ENCODE assay signal across 11 cellular contexts in the genomic region with DNA sequence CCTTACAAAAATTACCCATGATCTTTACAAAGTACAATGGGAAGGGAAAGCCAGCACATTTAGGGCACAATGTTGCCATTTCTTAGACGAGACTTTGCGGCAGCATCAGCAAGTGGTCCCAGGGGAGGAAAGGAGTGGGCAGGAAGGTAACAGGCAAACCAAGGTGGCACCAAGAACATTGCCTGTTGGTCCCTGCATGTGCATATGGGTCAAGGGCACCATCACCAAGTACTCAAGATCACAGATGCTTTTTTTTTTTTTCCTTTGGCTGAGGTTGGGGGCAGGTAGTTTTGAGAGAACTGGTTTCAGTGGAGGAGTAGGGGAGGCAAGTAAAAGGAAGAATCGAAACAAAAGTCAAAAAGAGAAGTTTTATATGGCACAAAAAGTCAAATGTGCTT. TPM values are rescaled to one million over a fixed set of nuclear protein-coding genes. Genes with fewer than 3 reads are reported as not detected.
DNase-seq lines count a peak whose midpoint lies in the region; ATAC-seq and TF ChIP-seq lines count a peak whose summit lies in the region.
"Had no signal": no experiment of that assay in that cellular context is flagged by ENCODE, and none has a peak within 500 bp of the region (broad histone marks: within the 10 kb centered on the region; RNA-seq: fewer than 3 reads in every experiment).

No MANE protein-coding gene starts in this region.

- H3K27ac Mint-ChIP-seq in stimulated activated memory B cell treated with anti-CD40 and anti-IgM and Interleukin-4, amounts not matched to agents 10 μg/mL and 1 μg/mL and 100 μg/mL, for 72 hours: peak overlapping the region; percentile 91

- H3K9me3 ChIP-seq in tibial nerve: no peaks in the 10 kb centered on the region
- no peaks in the 10 kb centered on the region for H3K9me3 ChIP-seq in ovary

- no peaks in the 10 kb centered on the region for H3K4me1 ChIP-seq in tibial nerve
- no peaks in the 10 kb centered on the region for H3K4me1 ChIP-seq in ovary (ENCODE audit: insufficient read depth)

- H3K9me3 Mint-ChIP-seq in activated T-cell treated with anti-CD3 and anti-CD28 coated beads, Interleukin-2, amount 50 U/mL, for 4 hours: no peaks in the 10 kb centered on the region
- H3K9me3 Mint-ChIP-seq in stimulated activated memory B cell treated with anti-CD40 and anti-IgM and Interleukin-4, amounts not matched to agents 10 μg/mL and 1 μg/mL and 100 μg/mL, for 72 hours: no peaks in the 10 kb centered on the region

- H3K36me3 Mint-ChIP-seq in activated T-cell treated with anti-CD3 and anti-CD28 coated beads, Interleukin-2, amount 50 U/mL, for 4 hours (ENCODE audit: insufficient read depth): peaks cover 34% of the 10 kb centered on the region
- peaks cover 42% of the 10 kb centered on the region for H3K36me3 Mint-ChIP-seq in stimulated activated memory B cell treated with anti-CD40 and anti-IgM and Interleukin-4, amounts not matched to agents 10 μg/mL and 1 μg/mL and 100 μg/mL, for 72 hours

- TF ChIP-seq CTCF in tibial nerve (IDR thresholded peaks at IDR 0.05): no peak
- no peak for TF ChIP-seq CTCF in ovary (IDR thresholded peaks at IDR 0.05)

- no peak for TF ChIP-seq POLR2A in tibial nerve (IDR thresholded peaks at IDR 0.05)
- no peak for TF ChIP-seq POLR2A in ovary (IDR thresholded peaks at IDR 0.05)

- no peaks in the 10 kb centered on the region for H3K27me3 Mint-ChIP-seq in activated T-cell treated with anti-CD3 and anti-CD28 coated beads, Interleukin-2, amount 50 U/mL, for 4 hours (ENCODE audit: low read depth)
- H3K27me3 Mint-ChIP-seq in stimulated activated memory B cell treated with anti-CD40 and anti-IgM and Interleukin-4, amounts not matched to agents 10 μg/mL and 1 μg/mL and 100 μg/mL, for 72 hours: no peaks in the 10 kb centered on the region

- peaks cover 49% of the 10 kb centered on the region for H3K4me1 Mint-ChIP-seq in activated T-cell treated with anti-CD3 and anti-CD28 coated beads, Interleukin-2, amount 50 U/mL, for 4 hours (ENCODE audit: low read depth)
- peaks cover 40% of the 10 kb centered on the region for H3K4me1 Mint-ChIP-seq in stimulated activated memory B cell treated with anti-CD40 and anti-IgM and Interleukin-4, amounts not matched to agents 10 μg/mL and 1 μg/mL and 100 μg/mL, for 72 hours

- peak; percentile 3 to 8 for ATAC-seq in activated CD4-positive, CD25-positive, alpha-beta regulatory T cell treated with anti-CD3 and anti-CD28 coated beads, Interleukin-2, amount 50 U/mL, for 24 hours
- ATAC-seq in HG02642 (IDR thresholded peaks at IDR 0.05; ENCODE audit: poor library complexity, unreplicated experiment): peak; percentile 39
- ATAC-seq in activated T-cell treated with anti-CD3 and anti-CD28 coated beads, Interleukin-2, amount 50 U/mL, for 4 hours: peak in 1 of 2 donors; percentile 9
- peak; percentile 80 for ATAC-seq in stimulated activated memory B cell treated with anti-CD40 and anti-IgM and Interleukin-4, amounts not matched to agents 10 μg/mL and 1 μg/mL and 100 μg/mL, for 72 hours

- no peak for DNase-seq in activated CD4-positive, CD25-positive, alpha-beta regulatory T cell treated with anti-CD3 and anti-CD28 coated beads, Interleukin-2, amount 50 U/mL, for 72 hours
- no peak for DNase-seq in activated T-cell treated with anti-CD3 and anti-CD28 coated beads, Interleukin-2, amount 50 U/mL, for 4 hours
- DNase-seq in tibial nerve (ENCODE audit: low spot score in 2 of 2): no peak
- no peak for DNase-seq in DMS153 (lab: John Stamatoyannopoulos, UW)
- no peak for DNase-seq in ovary
- DNase-seq: NCI-H187, WERI-Rb-1 had no signal

- no peaks in the 10 kb centered on the region for H3K27me3 ChIP-seq in tibial nerve
- H3K27me3 ChIP-seq in ovary: no peaks in the 10 kb centered on the region

- H3K4me3 ChIP-seq in tibial nerve (peak overlapping the region in 1 of 4 donors; percentile 44), ovary (no peak overlapping the region)

- H3K27ac ChIP-seq in tibial nerve: peak overlapping the region in 2 of 4 donors; percentile 18 to 80
- no peak overlapping the region for H3K27ac ChIP-seq in ovary
- H3K27ac ChIP-seq: WERI-Rb-1 had no signal

- intact Hi-C loops in ovary (cut with DNase I): no loop called here

- WGBS in tibial nerve, 2 donors: 80 to 86% methylated on average over 3 of the region's 3 CpGs
- 85 to 89% (median 88%) methylated on average over 3 of the region's 3 CpGs for WGBS in ovary, 3 donors

- TF ChIP-seq EP300 in tibial nerve (IDR thresholded peaks at IDR 0.05) (no peak), ovary (IDR thresholded peaks at IDR 0.05) (no peak)

- H3K36me3 ChIP-seq in tibial nerve (no peaks in the 10 kb centered on the region), ovary (no peaks in the 10 kb centered on the region)
- H3K36me3 ChIP-seq: WERI-Rb-1 had no signal

- peak overlapping the region; percentile 95 for H3K4me3 Mint-ChIP-seq in activated T-cell treated with anti-CD3 and anti-CD28 coated beads, Interleukin-2, amount 50 U/mL, for 4 hours
- H3K4me3 Mint-ChIP-seq in stimulated activated memory B cell treated with anti-CD40 and anti-IgM and Interleukin-4, amounts not matched to agents 10 μg/mL and 1 μg/mL and 100 μg/mL, for 72 hours: peak overlapping the region; percentile 90

RNA-seq across cellular contexts. Expression of a gene that starts 0.8 kb away (rescaled TPM):
- total RNA-seq in activated T-cell treated with anti-CD3 and anti-CD28 coated beads, Interleukin-2, amount 50 U/mL, for 4 hours: 100 to 1,000 TPM; 183 to 207 (median 195) TPM
- total RNA-seq in tibial nerve (1 to 10 TPM; 3.7 to 9.3 (median 8.1) TPM), ovary (1 to 10 TPM in 6 of 7 donors, under 1 TPM in 1; 0.66 to 6.1 (median 2.7) TPM)
- polyA plus RNA-seq in ovary: 1 to 10 TPM in 1 of 2 donors, under 1 TPM in 1; 0.73 to 4.2 TPM
- total RNA-seq: endothelial cell of umbilical vein had no signal
- polyA plus RNA-seq: endothelial cell of umbilical vein had no signal

Comparison
In these comparisons a context has a peak if more than half of its experiments do, and no peak if none do; other contexts are left out.
1. RNA of a gene that starts 0.8 kb away (total RNA-seq): 183 to 207 TPM in activated T-cell treated with anti-CD3 and anti-CD28 coated beads, Interleukin-2, amount 50 U/mL, for 4 hours; 3.7 to 9.3 TPM in tibial nerve and 0.66 to 6.1 TPM in ovary; every median in the first group is over 10 times any median in the second.